8 cellular contexts compared by ENCODE assay signal in the genomic region with DNA sequence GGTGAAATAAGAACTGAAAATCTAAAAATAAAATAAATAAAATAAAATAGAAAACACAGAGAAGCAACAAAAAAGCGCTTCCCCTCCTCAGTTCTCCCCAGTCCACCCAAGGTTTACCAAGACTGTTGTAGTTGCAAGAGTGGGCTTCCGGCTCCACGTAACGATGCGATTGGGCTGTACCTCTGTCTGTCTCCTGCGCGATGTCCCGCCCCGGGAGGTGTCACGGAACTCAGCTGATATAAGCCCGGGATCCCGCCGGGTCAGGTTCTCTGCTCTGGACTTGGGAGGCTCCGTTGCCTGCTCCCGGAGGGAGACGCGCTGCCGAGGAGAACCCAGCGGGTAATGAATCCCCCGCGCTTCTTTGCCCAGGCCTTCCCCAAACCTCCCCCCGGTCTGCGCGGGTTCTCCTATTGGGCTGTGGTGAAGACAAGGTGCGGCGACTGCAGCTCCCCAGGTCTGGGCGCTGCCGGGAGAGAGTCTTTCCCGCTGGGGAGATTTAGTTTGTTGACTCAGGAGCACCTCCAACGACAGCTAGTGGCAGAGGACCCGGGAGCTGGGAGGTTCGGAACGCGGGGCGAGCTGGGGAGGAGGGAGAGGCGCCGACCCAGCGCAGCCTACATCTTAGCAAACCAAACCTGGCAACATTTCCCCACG. TPM values are rescaled to one million over a fixed set of nuclear protein-coding genes. Genes with fewer than 3 reads are reported as not detected.
DNase-seq lines count a peak whose midpoint lies in the region; ATAC-seq and TF ChIP-seq lines count a peak whose summit lies in the region.

A gene (plus strand): TSS at position 268 of the 654 bp plus-strand sequence. CDS start 15,619 bp downstream, outside the sequence.

- H2AFZ ChIP-seq in OCI-LY3 (ENCODE audit: low read depth, low read length), result peak within 1 kb of the TSS; percentile 34; the same call in 1 of the 2 replicates

- POLR2A ChIA-PET in CD8-positive, alpha-beta T cell (lab: Charles Lee), result interaction anchor here (0.5 to 8.5 kb wide), 34 partner anchors 8 to 587 kb away, joined by 3 to 145 read pairs (median 6); a partner anchor contains a TSS

- H3K4me1 Mint-ChIP-seq in CD8-positive, alpha-beta T cell (ENCODE audit: low read depth), result peaks cover 63% of the 10 kb centered on the region
- H3K4me1 Mint-ChIP-seq in activated T-cell treated with anti-CD3 and anti-CD28 coated beads, Interleukin-2, amount 50 U/mL, for 24 hours (ENCODE audit: low read depth), result peaks cover 75% of the 10 kb centered on the region

- H3K27ac Mint-ChIP-seq in CD8-positive, alpha-beta T cell, result peak within 1 kb of the TSS; percentile 100
- peak within 1 kb of the TSS; percentile 97 for H3K27ac Mint-ChIP-seq in activated T-cell treated with anti-CD3 and anti-CD28 coated beads, Interleukin-2, amount 50 U/mL, for 24 hours

- H3K9me3 ChIP-seq in CD8-positive, alpha-beta T cell (ENCODE audit: low read length), result no peaks in the 10 kb centered on the region
- no peaks in the 10 kb centered on the region for H3K9me3 ChIP-seq in OCI-LY3 (ENCODE audit: insufficient read depth, low read length)

- H3K36me3 Mint-ChIP-seq in CD8-positive, alpha-beta T cell, result peaks cover 61% of the 10 kb centered on the region
- H3K36me3 Mint-ChIP-seq in activated T-cell treated with anti-CD3 and anti-CD28 coated beads, Interleukin-2, amount 50 U/mL, for 24 hours (ENCODE audit: low read depth), result peaks cover 19% of the 10 kb centered on the region

- H3K4me2 ChIP-seq in OCI-LY3 (ENCODE audit: low read length), result peak within 1 kb of the TSS; percentile 83

- H3K27me3 Mint-ChIP-seq in CD8-positive, alpha-beta T cell (ENCODE audit: low read depth), result no peaks in the 10 kb centered on the region
- no peaks in the 10 kb centered on the region for H3K27me3 Mint-ChIP-seq in activated T-cell treated with anti-CD3 and anti-CD28 coated beads, Interleukin-2, amount 50 U/mL, for 24 hours

- CTCF ChIA-PET in CD8-positive, alpha-beta T cell (lab: Charles Lee), result interaction anchor here (0.7 to 4.3 kb wide), 14 partner anchors 9 to 828 kb away, joined by 3 to 45 read pairs (median 4); a partner anchor contains a TSS

- H3K4me3 Mint-ChIP-seq in CD8-positive, alpha-beta T cell, result peak within 1 kb of the TSS; percentile 94
- H3K4me3 Mint-ChIP-seq in activated T-cell treated with anti-CD3 and anti-CD28 coated beads, Interleukin-2, amount 50 U/mL, for 24 hours, result peak within 1 kb of the TSS; percentile 94

- DNase-seq in CD8-positive, alpha-beta T cell, result peak; percentile 87 to 98 (median 94)
- DNase-seq in HL-60 (ENCODE audit: low read depth in 1 of 2, low spot score in 1 of 2), result peak; percentile 73 to 86
- peak; percentile 96 for DNase-seq in activated T-cell treated with anti-CD3 and anti-CD28 coated beads, Interleukin-2, amount 50 U/mL, for 24 hours
- peak; percentile 86 to 93 for DNase-seq in erythroblast (lab: John Stamatoyannopoulos, UW)
- peak; percentile 97 for DNase-seq in mucosa of gallbladder (ENCODE audit: low spot score)
- DNase-seq in stimulated activated CD8-positive, alpha-beta memory T cell treated with anti-CD3 and anti-CD28 coated beads, Interleukin-4, amount 100 ng/mL, for 24 hours (ENCODE audit: low read depth), result peak; percentile 84

- intact Hi-C loops in CD8-positive, alpha-beta T cell (cut with DNase I, micrococcal nuclease), result loop anchor here (1.0 to 10.0 kb wide), 9 partner anchors 29 to 566 kb away; a partner anchor contains a TSS

- H3K79me2 ChIP-seq in OCI-LY3 (ENCODE audit: low read length), result peaks cover 25% of the 10 kb centered on the region

- H3K9me3 Mint-ChIP-seq in CD8-positive, alpha-beta T cell, result no peaks in the 10 kb centered on the region
- peaks cover 2% of the 10 kb centered on the region for H3K9me3 Mint-ChIP-seq in activated T-cell treated with anti-CD3 and anti-CD28 coated beads, Interleukin-2, amount 50 U/mL, for 24 hours

- peak within 1 kb of the TSS; percentile 84 for H3K9ac ChIP-seq in OCI-LY3 (ENCODE audit: low read length)

- H3K4me3 ChIP-seq in CD8-positive, alpha-beta T cell (ENCODE audit: low read depth, low read length), result peak within 1 kb of the TSS; percentile 92
- H3K4me3 ChIP-seq in HL-60 (replicated peaks; ENCODE audit: insufficient read depth, low read length), result peak within 1 kb of the TSS; percentile 82
- H3K4me3 ChIP-seq in OCI-LY3 (ENCODE audit: low read length), result peak within 1 kb of the TSS; percentile 89

- no peak for TF ChIP-seq CTCF in CD8-positive, alpha-beta T cell (IDR thresholded peaks at IDR 0.05)
- no peak for TF ChIP-seq CTCF in HL-60 (IDR thresholded peaks at IDR 0.05; ENCODE audit: insufficient read depth, low read length)
- TF ChIP-seq CTCF in OCI-LY3 (IDR thresholded peaks at IDR 0.05; ENCODE audit: low read depth, low read length), result no peak

- peak; percentile 58 for TF ChIP-seq POLR2A in erythroblast (IDR thresholded peaks at IDR 0.05; ENCODE audit: low read length)

- peaks cover 10% of the 10 kb centered on the region for H3K36me3 ChIP-seq in CD8-positive, alpha-beta T cell (ENCODE audit: insufficient read depth, low read length)
- peaks cover 11% of the 10 kb centered on the region for H3K36me3 ChIP-seq in OCI-LY3 (replicated peaks; ENCODE audit: low read depth, low read length)

- peak within 1 kb of the TSS; percentile 94 for H3K27ac ChIP-seq in CD8-positive, alpha-beta T cell (ENCODE audit: low read depth, low read length)
- H3K27ac ChIP-seq in HL-60 (replicated peaks), result peak within 1 kb of the TSS; percentile 54
- H3K27ac ChIP-seq in OCI-LY3 (ENCODE audit: low read length), result peak within 1 kb of the TSS; percentile 72

- peaks cover 46% of the 10 kb centered on the region for H3K4me1 ChIP-seq in CD8-positive, alpha-beta T cell (ENCODE audit: insufficient read depth, low read length)
- H3K4me1 ChIP-seq in OCI-LY3 (ENCODE audit: low read length), result peaks cover 31% of the 10 kb centered on the region

- peak; percentile 71 for ATAC-seq in CD8-positive, alpha-beta T cell
- ATAC-seq in GM19455 (IDR thresholded peaks at IDR 0.05; ENCODE audit: unreplicated experiment), result peak; percentile 89

- H4K20me1 ChIP-seq in OCI-LY3 (ENCODE audit: insufficient read depth, low read length), result no peaks in the 10 kb centered on the region

- H3K27me3 ChIP-seq in CD8-positive, alpha-beta T cell (ENCODE audit: insufficient read depth, low read length), result no peaks in the 10 kb centered on the region
- H3K27me3 ChIP-seq in HL-60 (ENCODE audit: insufficient read depth, poor library complexity, severe bottlenecking) (peaks cover 2% of the 10 kb centered on the region), OCI-LY3 (ENCODE audit: low read depth, low read length) (no peaks in the 10 kb centered on the region)

RNA-seq across cellular contexts. Expression of the gene that starts here (rescaled TPM):
- 10 to 100 TPM; 46.7 to 47.0 TPM for total RNA-seq in CD8-positive, alpha-beta T cell
- total RNA-seq in mucosa of gallbladder, result 18.3 TPM

Comparison
In these comparisons a context has a peak if more than half of its experiments do, and no peak if none do; other contexts are left out.
1. Peak in every context shown above with its lines: DNase-seq, ATAC-seq, H3K4me3 ChIP-seq and H3K27ac ChIP-seq.